16 cellular contexts compared by ENCODE assay signal in the genomic region with DNA sequence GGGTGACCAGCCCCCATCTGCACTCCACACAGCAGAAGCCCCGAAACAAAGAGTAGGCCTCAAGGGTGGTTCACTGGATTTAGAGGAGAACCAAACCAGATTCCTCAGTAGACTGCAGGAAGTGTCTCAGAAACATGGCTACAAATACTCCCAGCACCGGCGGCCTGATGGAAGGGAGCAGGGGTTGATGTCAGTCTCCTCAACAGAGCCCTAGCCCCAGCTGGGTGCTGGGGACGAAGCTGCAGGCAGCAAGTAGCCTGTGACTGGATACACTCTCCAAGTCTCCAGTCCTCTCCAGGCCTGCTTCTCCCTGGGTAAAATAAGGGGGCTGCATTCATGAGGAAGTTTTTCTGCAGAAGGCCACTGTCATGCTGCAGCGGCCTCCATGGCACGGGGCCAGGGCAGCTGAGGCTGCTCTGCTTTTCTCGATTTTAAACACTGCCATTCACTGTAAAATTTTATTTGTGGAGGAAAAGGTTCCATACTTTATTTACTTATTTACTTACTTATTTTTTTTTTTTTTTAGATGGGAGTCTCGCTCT. TPM values are rescaled to one million over a fixed set of nuclear protein-coding genes. Genes with fewer than 3 reads are reported as not detected.
A peak's percentile ranks its signal among the peaks of the same experiment; 100 is the strongest.
DNase-seq lines count a peak whose midpoint lies in the region; ATAC-seq, FAIRE-seq and TF ChIP-seq lines count a peak whose summit lies in the region.
"Had no signal": no experiment of that assay in that cellular context is flagged by ENCODE, and none has a peak within 500 bp of the region (broad histone marks: within the 10 kb centered on the region; RNA-seq: fewer than 3 reads in every experiment).

No MANE protein-coding gene starts in this region.

- no TSS peak for BruUV-seq in IMR-90 (replicated peaks; lab: Mats Ljungman, UMichigan)

- no peaks in the 10 kb centered on the region for H3K9me3 ChIP-seq in BE2C
- H3K9me3 ChIP-seq in IMR-90 (ENCODE audit: control insufficient read depth, insufficient read depth, low read length) = no peaks in the 10 kb centered on the region
- H3K9me3 ChIP-seq in H1 (ENCODE audit: insufficient read depth in 2 of 2, low read depth in 1 of 2, low read length in 1 of 2) = no peaks in the 10 kb centered on the region
- peaks cover 3% of the 10 kb centered on the region for H3K9me3 ChIP-seq in trophoblast cell (ENCODE audit: insufficient read depth, low read depth, low read length)
- H3K9me3 ChIP-seq: A549 had no signal

- H3K9ac ChIP-seq in IMR-90 (ENCODE audit: low read depth, low read length) = no peak overlapping the region
- no peak overlapping the region for H3K9ac ChIP-seq in H1 (replicated peaks in 1 of 4; ENCODE audit: extremely low read depth in 1 of 4, low read depth in 3 of 4, low read length in 3 of 4)
- no peak overlapping the region for H3K9ac ChIP-seq in trophoblast cell (ENCODE audit: low read length)

- H3K14ac ChIP-seq in IMR-90 (replicated peaks; ENCODE audit: low read depth, low read length) (0 out of 2 replicates have a peak overlapping the region, but pooled peaks have one; percentile 7), H1 (ENCODE audit: insufficient read length) (no peak overlapping the region), trophoblast cell (ENCODE audit: low read length) (no peak overlapping the region)

- H3K23me2 ChIP-seq in H1 (ENCODE audit: low read depth, low read length) = no peaks in the 10 kb centered on the region

- 0 out of 2 replicates have a peak overlapping the region, but pooled peaks have one; percentile 11 for H3K4ac ChIP-seq in IMR-90 (ENCODE audit: low read depth, low read length)
- H3K4ac ChIP-seq in H1 (replicated peaks; ENCODE audit: insufficient read length, low read depth, low read length) = no peak overlapping the region
- no peak overlapping the region for H3K4ac ChIP-seq in trophoblast cell (ENCODE audit: low read depth, low read length)

- H3K36me3 ChIP-seq in BE2C (no peaks in the 10 kb centered on the region), IMR-90 (ENCODE audit: control insufficient read depth, insufficient read depth, low read length) (peaks cover 11% of the 10 kb centered on the region), H1 (ENCODE audit: control insufficient read depth in 2 of 4, insufficient read depth in 4 of 4, low read length in 3 of 4) (no peaks in the 10 kb centered on the region), trophoblast cell (ENCODE audit: control insufficient read depth in 1 of 2, insufficient read depth in 2 of 2, low read length in 2 of 2) (peaks cover 21 to 26% of the 10 kb centered on the region in 2 experiments)

- CTCF ChIA-PET in IMR-90 (lab: Yijun Ruan, JAX) (interaction anchor here (0.6 kb wide), 1 partner anchor 31 kb away, joined by 3 read pairs; no protein-coding TSS in a partner anchor), H1 (lab: Charles Lee; ENCODE audit: partially characterized antibody) (interaction anchor here (22.5 to 26.2 kb wide), 2 partner anchors 8 to 10 kb away, joined by 404 read pairs; no protein-coding TSS in a partner anchor)

- no peak for TF ChIP-seq CTCF in BE2C (IDR thresholded peaks at IDR 0.05; ENCODE audit: low read depth, low read length)
- TF ChIP-seq CTCF in IMR-90 (conservative IDR thresholded peaks at IDR 0.05; ENCODE audit: low read depth, low read length) = no peak
- no peak for TF ChIP-seq CTCF in H1 (IDR thresholded peaks at IDR 0.05; ENCODE audit: control extremely low read depth in 1 of 3, insufficient read depth in 1 of 3, low read depth in 1 of 3, low read length in 3 of 3)

- TF ChIP-seq POLR2A in IMR-90 (IDR thresholded peaks at IDR 0.05; ENCODE audit: low read depth, low read length) = no peak
- no peak for TF ChIP-seq POLR2A in H1 (IDR thresholded peaks at IDR 0.05; ENCODE audit: control extremely low read depth in 1 of 2, low read depth in 2 of 2, low read length in 2 of 2)

- H3K27ac ChIP-seq in IMR-90 (ENCODE audit: insufficient read depth, low read length) (no peak overlapping the region), H1 (ENCODE audit: low read depth, low read length) (no peak overlapping the region), trophoblast cell (ENCODE audit: low read depth, low read length) (peak overlapping the region; percentile 23)
- H3K27ac ChIP-seq: A549 had no signal

- H3K4me2 ChIP-seq in IMR-90 (ENCODE audit: low read depth, low read length) (no peak overlapping the region), H1 (ENCODE audit: insufficient read depth in 1 of 2, low read depth in 2 of 2, low read length in 2 of 2) (no peak overlapping the region), trophoblast cell (ENCODE audit: low read length) (no peak overlapping the region)
- H3K4me2 ChIP-seq: A549 had no signal

- H2BK5ac ChIP-seq in IMR-90 (ENCODE audit: low read depth, low read length, poor library complexity, severe bottlenecking) = no peak overlapping the region
- H2BK5ac ChIP-seq in H1 (ENCODE audit: low read depth, low read length) = no peak overlapping the region
- H2BK5ac ChIP-seq in trophoblast cell (ENCODE audit: low read depth, low read length, poor library complexity) = no peak overlapping the region

- H3K9me1 ChIP-seq in IMR-90 (ENCODE audit: insufficient read depth, low read length) = peaks cover 12% of the 10 kb centered on the region

- intact Hi-C loops in IMR-90 (cut with micrococcal nuclease) = no loop called here

- no peak for ATAC-seq in IMR-90 (ENCODE audit: low read depth)
- ATAC-seq: A549, K562 had no signal

- H2BK15ac ChIP-seq in IMR-90 (ENCODE audit: low read depth, low read length) (no peak overlapping the region), H1 (ENCODE audit: low read length) (no peak overlapping the region)

- no peak overlapping the region for H3K4me3 ChIP-seq in BE2C (ENCODE audit: low read depth, low read length)
- H3K4me3 ChIP-seq in IMR-90 (ENCODE audit: insufficient read depth, low read depth, low read length) = no peak overlapping the region
- no peak overlapping the region for H3K4me3 ChIP-seq in H1 (ENCODE audit: extremely low read depth in 1 of 4, insufficient read depth in 2 of 4, low read depth in 3 of 4, low read length in 4 of 4)
- H3K4me3 ChIP-seq in trophoblast cell (ENCODE audit: low read depth, low read length) = no peak overlapping the region
- H3K4me3 ChIP-seq: A549, K562 had no signal

- H3K18ac ChIP-seq in IMR-90 (ENCODE audit: low read depth, low read length) = no peak overlapping the region
- H3K18ac ChIP-seq in H1 (ENCODE audit: extremely low read depth, low read length) = no peak overlapping the region
- H3K18ac ChIP-seq in trophoblast cell (ENCODE audit: low read length) = no peak overlapping the region

- in situ Hi-C loops in IMR-90 (cut with MboI; ENCODE audit: low sequenced_read_pairs) = no loop called here

- TF ChIP-seq EP300 in H1 (IDR thresholded peaks at IDR 0.05; ENCODE audit: borderline replicate concordance in 1 of 2, low read depth in 2 of 2, low read length in 2 of 2) = no peak

- H3K23ac ChIP-seq in IMR-90 (ENCODE audit: low read depth, low read length) (no peak overlapping the region), H1 (ENCODE audit: insufficient read length) (no peak overlapping the region), trophoblast cell (ENCODE audit: low read length) (no peak overlapping the region)

- POLR2A ChIA-PET in IMR-90 (lab: Charles Lee; ENCODE audit: unreplicated experiment) (no interaction called here), H1 (lab: Charles Lee; ENCODE audit: partially characterized antibody) (no interaction called here)

- H3K56ac ChIP-seq in IMR-90 (ENCODE audit: extremely low read depth, insufficient read depth, low read length) = no peak overlapping the region
- H3K56ac ChIP-seq in H1 (replicated peaks; ENCODE audit: insufficient read length, low read depth, low read length) = no peak overlapping the region

- H4K12ac ChIP-seq in trophoblast cell (ENCODE audit: low read depth, low read length) = no peak overlapping the region

- DNase-seq in BE2C (peak; percentile 30), IMR-90 (no peak), H1 (ENCODE audit: low read depth in 1 of 2, low spot score in 2 of 2) (no peak), trophoblast cell (no peak)
- no peak for DNase-seq in stimulated activated CD4-positive, alpha-beta T cell treated with anti-CD3 and anti-CD28 coated beads, Interleukin-12 subunit alpha, Interleukin-12 subunit beta, amount 100 ng/mL, for 4 hours
- no peak for DNase-seq in stimulated activated CD4-positive, alpha-beta T cell treated with anti-CD3 and anti-CD28 coated beads, Interleukin-4, amount 100 ng/mL, for 24 hours
- no peak for DNase-seq in activated T-cell treated with anti-CD3 and anti-CD28 coated beads, Interleukin-2, amount 50 U/mL, for 48 hours
- DNase-seq: CD4-positive, alpha-beta T cell; H9; NCI-H1930; NCI-H2171; NCI-H446 treated with DMSO at 0.1 percent for 48 hours; NK-92 treated with Interleukin-12 subunit alpha and Interleukin-12 subunit beta, amount 100 ng/mL, for 24 hours had no signal

- H2BK12ac ChIP-seq in H1 (ENCODE audit: low read depth, low read length) (no peak overlapping the region), trophoblast cell (ENCODE audit: low read length) (no peak overlapping the region)

- H2AFZ ChIP-seq in IMR-90 (replicated peaks; ENCODE audit: low read length, poor library complexity) (no peak overlapping the region), H1 (ENCODE audit: low read length) (no peak overlapping the region), trophoblast cell (ENCODE audit: insufficient read depth, low read length, poor library complexity) (no peak overlapping the region)

- H2AK5ac ChIP-seq in IMR-90 (ENCODE audit: low read depth, low read length) = peak overlapping the region; percentile 14; the same call in 1 of the 2 replicates
- no peak overlapping the region for H2AK5ac ChIP-seq in H1 (ENCODE audit: low read depth, low read length)
- H2AK5ac ChIP-seq in trophoblast cell (ENCODE audit: low read length) = no peak overlapping the region

- H4K5ac ChIP-seq in IMR-90 (ENCODE audit: low read depth, low read length) (no peak overlapping the region), H1 (ENCODE audit: insufficient read length, low read depth, low read length) (no peak overlapping the region)

- H4K8ac ChIP-seq in IMR-90 (ENCODE audit: low read depth in 2 of 2, low read length in 2 of 2) (no peak overlapping the region), H1 (ENCODE audit: extremely low read depth, insufficient read depth, low read length) (peak overlapping the region; percentile 6; the same call in 1 of the 2 replicates), trophoblast cell (ENCODE audit: low read depth, low read length) (no peak overlapping the region)

- peaks cover 0 to 13% of the 10 kb centered on the region in 2 experiments; a peak in 3 of 4 replicates for H3K79me1 ChIP-seq in IMR-90 (ENCODE audit: low read depth in 1 of 2, low read length in 2 of 2)
- H3K79me1 ChIP-seq in H1 (ENCODE audit: low read depth, low read length) = no peaks in the 10 kb centered on the region
- peaks cover 14% of the 10 kb centered on the region for H3K79me1 ChIP-seq in trophoblast cell (ENCODE audit: low read length)

- H2BK20ac ChIP-seq in IMR-90 (ENCODE audit: low read depth, low read length) (no peak overlapping the region), H1 (ENCODE audit: low read length) (no peak overlapping the region)

- H3K4me1 ChIP-seq in BE2C (peaks cover 18% of the 10 kb centered on the region), IMR-90 (ENCODE audit: control insufficient read depth, insufficient read depth, low read length) (peaks cover 23% of the 10 kb centered on the region), H1 (replicated peaks in 1 of 4; ENCODE audit: control insufficient read depth in 3 of 4, insufficient read depth in 4 of 4, low read length in 3 of 4) (peaks cover 9 to 26% (median 18%) of the 10 kb centered on the region in 4 experiments), trophoblast cell (ENCODE audit: control insufficient read depth in 1 of 2, insufficient read depth in 2 of 2, low read length in 2 of 2) (peaks cover 22 to 38% of the 10 kb centered on the region in 2 experiments)

- peak overlapping the region; percentile 61 for H2AK9ac ChIP-seq in IMR-90 (replicated peaks; ENCODE audit: low read depth, low read length, poor library complexity)

- dilution Hi-C loops in IMR-90 (cut with HindIII; ENCODE audit: low sequenced_read_pairs, unreplicated experiment) = no loop called here

- H3K79me2 ChIP-seq in H1 (ENCODE audit: control insufficient read depth in 1 of 2, insufficient read depth in 2 of 2, low read length in 2 of 2) (no peaks in the 10 kb centered on the region), trophoblast cell (ENCODE audit: control insufficient read depth, insufficient read depth, low read length, poor library complexity) (peaks cover 6% of the 10 kb centered on the region)

- WGBS in IMR-90 (ENCODE audit: extremely low coverage in 2 of 2, insufficient read length in 1 of 2), 2 experiments = 83% methylated on average over 3 of the region's 8 CpGs; no CpG with 5 or more reads in 1 of the 2 experiments
- WGBS in H1 (ENCODE audit: extremely low coverage in 1 of 2, insufficient coverage in 1 of 2, insufficient read length in 1 of 2, insufficient replicate concordance in 2 of 2, low coverage in 1 of 2, low lambda C conversion rate in 2 of 2, missing lambda C conversion rate in 1 of 2), 2 experiments = 92% methylated on average over 8 of the region's 8 CpGs; no CpG with 5 or more reads in 1 of the 2 experiments
- WGBS in trophoblast cell (ENCODE audit: extremely low coverage, insufficient coverage, insufficient read length) = no CpG with 5 or more reads among the region's 8 CpGs

- no peaks in the 10 kb centered on the region for H3K27me3 ChIP-seq in BE2C
- no peaks in the 10 kb centered on the region for H3K27me3 ChIP-seq in IMR-90 (ENCODE audit: control insufficient read depth, insufficient read depth, low read length)
- peaks cover 0 to 2% (median 0%) of the 10 kb centered on the region in 4 experiments; a peak in 2 of 7 replicates for H3K27me3 ChIP-seq in H1 (replicated peaks in 1 of 4; ENCODE audit: control insufficient read depth in 3 of 4, extremely low read depth in 1 of 4, insufficient read depth in 3 of 4, low read length in 3 of 4)
- H3K27me3 ChIP-seq in trophoblast cell (ENCODE audit: insufficient read depth, low read length) = no peaks in the 10 kb centered on the region

- peaks cover 18% of the 10 kb centered on the region for H4K20me1 ChIP-seq in IMR-90 (ENCODE audit: insufficient read depth, low read length)
- no peaks in the 10 kb centered on the region for H4K20me1 ChIP-seq in H1 (replicated peaks in 1 of 2; ENCODE audit: control insufficient read depth in 1 of 2, insufficient read depth in 2 of 2, low read length in 2 of 2)

- H2BK120ac ChIP-seq in IMR-90 (ENCODE audit: low read depth, low read length) (no peak overlapping the region), H1 (replicated peaks; ENCODE audit: low read depth, low read length) (no peak overlapping the region), trophoblast cell (ENCODE audit: insufficient read depth, low read length, poor library complexity) (no peak overlapping the region)

- H4K91ac ChIP-seq in IMR-90 (ENCODE audit: insufficient read depth, low read depth, low read length) = no peak overlapping the region
- H4K91ac ChIP-seq in H1 (replicated peaks; ENCODE audit: insufficient read length, low read length) = no peak overlapping the region
- H4K91ac ChIP-seq in trophoblast cell (ENCODE audit: low read depth, low read length) = peak overlapping the region; percentile 51

- no peak for TF ChIP-seq RAD21 in IMR-90 (IDR thresholded peaks at IDR 0.05; ENCODE audit: low read length)
- TF ChIP-seq RAD21 in H1 (IDR thresholded peaks at IDR 0.05 in 1 of 2, conservative IDR thresholded peaks at IDR 0.05 in 1 of 2; ENCODE audit: low read depth in 2 of 2, low read length in 2 of 2) = no peak

- FAIRE-seq in H1 (lab: Jason Lieb, UNC) = no peak
- FAIRE-seq: A549, HTR-8/SVneo, K562 had no signal

RNA-seq across cellular contexts. Expression of a gene that starts 36.7 kb away (rescaled TPM):
- 73.2 TPM for polyA plus RNA-seq in BE2C (2012; ENCODE audit: insufficient read depth, insufficient read length, low read depth)
- total RNA-seq in IMR-90 (2012; rRNA removed) = 3.3 and 3.4 TPM in 2 replicates
- polyA plus RNA-seq in IMR-90 (2012; rRNA removed) (20.4 and 22.3 TPM in 2 replicates), H1 (2011; rRNA removed) (28.6 and 64.6 TPM in 2 replicates)
- 16.2 and 23.6 TPM in 2 replicates for polyA plus RNA-seq in IMR-90 (2012; cell fraction: cytosol; rRNA removed)
- polyA plus RNA-seq in IMR-90 (2012; cell fraction: nucleus; rRNA removed; ENCODE audit: low replicate concordance) = 82.8 and 188 TPM in 2 replicates
- 69.9 and 70.8 TPM in 2 replicates for total RNA-seq in H1 (2021; fragmentation: NEBNext Ultra II Directional; extraction: Animal tissue kit (Norgen Biotek cat#: 25700))
- 34.1 TPM for polyA plus RNA-seq in H1 (2011; cell fraction: cytosol; rRNA removed)
- polyA plus RNA-seq in H1 (2011; cell fraction: nucleus; rRNA removed) = 270 TPM
- 45.2 to 64.7 TPM (median 53.7 TPM) in 4 replicates for polyA plus RNA-seq in H1 (2012, experiment 1 of 2)
- polyA plus RNA-seq in H1 (2012, experiment 2 of 2) = 36.4 TPM
- polyA plus RNA-seq in H1 (2013, experiment 1 of 2) = 88.4 TPM
- polyA plus RNA-seq in H1 (2013, experiment 2 of 2) = 76.5 TPM
- polyA minus RNA-seq in H1 (2011; rRNA and poly(A)+ RNA removed) = 21.0 and 35.5 TPM in 2 replicates
- polyA minus RNA-seq in H1 (2011; cell fraction: cytosol; rRNA and poly(A)+ RNA removed) = 60.1 TPM
- 90.1 TPM for polyA minus RNA-seq in H1 (2011; cell fraction: nucleus; rRNA and poly(A)+ RNA removed)
- polyA plus RNA-seq in trophoblast cell (2013) = 95.5 and 107 TPM in 2 replicates

Comparison
In these comparisons a context has a peak if more than half of its experiments do, and no peak if none do; other contexts are left out.
1. RNA of a gene that starts 36.7 kb away (total RNA-seq): 69.9 to 70.8 TPM in H1; 3.3 to 3.4 TPM in IMR-90; every median in the first group is over 10 times any median in the second.